Comparison of ENCODE assay signal across 17 cellular contexts in the genomic region with DNA sequence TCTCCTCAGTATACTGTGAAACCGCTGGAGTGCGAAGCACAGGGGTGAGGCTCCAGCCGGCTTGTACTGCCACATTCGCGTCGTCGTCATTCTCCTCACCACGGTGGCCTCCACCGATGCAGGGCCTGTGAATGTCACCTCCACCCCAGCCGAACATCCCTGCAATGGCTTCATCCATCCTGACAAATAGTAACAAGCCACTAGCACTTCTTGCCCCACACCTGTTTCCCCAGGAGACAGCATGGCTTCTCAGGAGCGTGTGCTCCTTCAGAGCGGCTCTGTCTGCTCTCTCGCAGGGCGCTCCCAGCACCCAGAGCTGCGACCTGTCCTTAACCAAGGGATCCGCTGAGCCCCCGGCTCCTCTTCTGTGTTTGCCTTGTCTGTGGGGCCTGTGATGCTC.
DNase-seq lines count a peak whose midpoint lies in the region; ATAC-seq and TF ChIP-seq lines count a peak whose summit lies in the region.
"Had no signal": no experiment of that assay in that cellular context is flagged by ENCODE, and none has a peak within 500 bp of the region (broad histone marks: within the 10 kb centered on the region; RNA-seq: fewer than 3 reads in every experiment).

No MANE protein-coding gene starts in this region.

- no peaks in the 10 kb centered on the region for H3K4me1 ChIP-seq in right atrium auricular region
- H3K4me1 ChIP-seq: Caco-2 had no signal

- H3K4me3 Mint-ChIP-seq in osteocyte (ENCODE audit: unreplicated experiment) = no peak overlapping the region
- H3K4me3 Mint-ChIP-seq: CD14-positive monocyte; CD8-positive, alpha-beta T cell; GM23338 had no signal

- DNase-seq in right atrium auricular region (ENCODE audit: low spot score) (peak; percentile 9), Right ventricle myocardium inferior (ENCODE audit: missing footprints) (no peak), left kidney (ENCODE audit: low read depth, low spot score) (peak; percentile 60), osteocyte (ENCODE audit: extremely low spot score, unreplicated experiment) (peak; percentile 72), GM10266 (ENCODE audit: extremely low spot score) (no peak), Ammon's horn (ENCODE audit: low spot score) (no peak), NCI-H1092 (lab: John Stamatoyannopoulos, UW) (no peak)
- DNase-seq: AML-193, Caco-2, DND-41, GF-D8, H7 had no signal

- intact Hi-C loops in Right ventricle myocardium inferior (cut with DNase I) = no loop called here

- no peak for ATAC-seq in Right ventricle myocardium inferior
- ATAC-seq: CD8-positive, alpha-beta T cell; GM23338; K562 had no signal

- no peaks in the 10 kb centered on the region for H3K27me3 Mint-ChIP-seq in osteocyte (ENCODE audit: unreplicated experiment)

- no peak overlapping the region for H3K27ac ChIP-seq in right atrium auricular region
- H3K27ac ChIP-seq: 22Rv1 had no signal

- no peak overlapping the region for H3K4me3 ChIP-seq in right atrium auricular region
- H3K4me3 ChIP-seq: GM23338, K562 had no signal

- peaks cover 43% of the 10 kb centered on the region for H3K9me3 Mint-ChIP-seq in osteocyte (ENCODE audit: unreplicated experiment)
- H3K9me3 Mint-ChIP-seq: CD8-positive, alpha-beta T cell had no signal

- H3K4me1 Mint-ChIP-seq in osteocyte (ENCODE audit: unreplicated experiment) = no peaks in the 10 kb centered on the region
- H3K4me1 Mint-ChIP-seq: CD14-positive monocyte, GM23338 had no signal

- H3K36me3 Mint-ChIP-seq in osteocyte (ENCODE audit: unreplicated experiment) = no peaks in the 10 kb centered on the region
- H3K36me3 Mint-ChIP-seq: CD14-positive monocyte; CD8-positive, alpha-beta T cell had no signal

- H3K27ac Mint-ChIP-seq in osteocyte (ENCODE audit: unreplicated experiment) = no peak overlapping the region
- H3K27ac Mint-ChIP-seq: CD8-positive, alpha-beta T cell; GM23338 had no signal

- peaks cover 0 to 9% of the 10 kb centered on the region in 2 donors for H3K9me3 ChIP-seq in right atrium auricular region
- H3K9me3 ChIP-seq: Caco-2 had no signal

- no peaks in the 10 kb centered on the region for H3K36me3 ChIP-seq in right atrium auricular region

- no peaks in the 10 kb centered on the region for H3K27me3 ChIP-seq in right atrium auricular region

- no peak for TF ChIP-seq CTCF in right atrium auricular region (IDR thresholded peaks at IDR 0.05)
- no peak for TF ChIP-seq CTCF in osteocyte (IDR thresholded peaks at IDR 0.05)
- no peak for TF ChIP-seq CTCF in GM10266 (IDR thresholded peaks at IDR 0.05; ENCODE audit: control insufficient read depth, insufficient read depth, low read depth, missing control alignments)

Comparison
In these comparisons a context has a peak if more than half of its experiments do, and no peak if none do; other contexts are left out.
1. DNase-seq: peak in right atrium auricular region (single experiment), left kidney (single experiment) and osteocyte (single experiment); none in Right ventricle myocardium inferior (single experiment), GM10266 (single experiment), Ammon's horn (single experiment) and NCI-H1092 (single experiment).